ENCODE assay signal across 9 cellular contexts in genomic region chr10:73809061-73809818, GRCh38. TPM values are rescaled to one million over a fixed set of nuclear protein-coding genes. Genes with fewer than 3 reads are reported as not detected.
DNase-seq lines count a peak whose midpoint lies in the region; ATAC-seq and TF ChIP-seq lines count a peak whose summit lies in the region.
"Had no signal": no experiment of that assay in that cellular context is flagged by ENCODE, and none has a peak within 500 bp of the region (broad histone marks: within the 10 kb centered on the region; RNA-seq: fewer than 3 reads in every experiment).

No MANE protein-coding gene starts in this region.

- no peaks in the 10 kb centered on the region for H3K9me3 Mint-ChIP-seq in CD8-positive, alpha-beta T cell
- no peaks in the 10 kb centered on the region for H3K9me3 Mint-ChIP-seq in natural killer cell treated with Interleukin-12 subunit alpha and Interleukin-12 subunit beta and Interleukin-15 and Interleukin-18, amount 100 ng/mL, for 72 hours

- H3K36me3 ChIP-seq in CD8-positive, alpha-beta T cell (ENCODE audit: insufficient read depth, low read length) = peaks cover 37% of the 10 kb centered on the region
- peaks cover 9 to 19% of the 10 kb centered on the region in 2 experiments; a peak in 3 of 4 replicates for H3K36me3 ChIP-seq in HCT116 (ENCODE audit: control insufficient read depth in 1 of 2, insufficient read depth in 2 of 2, low read length in 2 of 2)
- peaks cover 55% of the 10 kb centered on the region for H3K36me3 ChIP-seq in adipocyte (ENCODE audit: control insufficient read depth, insufficient read depth, low read length, severe bottlenecking)

- H3K27ac ChIP-seq in CD8-positive, alpha-beta T cell (ENCODE audit: low read depth, low read length) = no peak overlapping the region
- H3K27ac ChIP-seq in HCT116 (ENCODE audit: low read depth, low read length) = no peak overlapping the region
- H3K27ac ChIP-seq: ascending aorta had no signal

- H3K36me3 Mint-ChIP-seq in CD8-positive, alpha-beta T cell = peaks cover 65% of the 10 kb centered on the region
- peaks cover 33% of the 10 kb centered on the region for H3K36me3 Mint-ChIP-seq in natural killer cell treated with Interleukin-12 subunit alpha and Interleukin-12 subunit beta and Interleukin-15 and Interleukin-18, amount 100 ng/mL, for 72 hours

- POLR2A ChIA-PET in CD8-positive, alpha-beta T cell (lab: Charles Lee) = interaction anchor here (0.6 to 3.0 kb wide), 9 partner anchors 9 to 78 kb away, joined by 3 to 31 read pairs (median 8); partner anchors contain the start of genes SEC24C and ZSWIM8
- POLR2A ChIA-PET in HCT116 (lab: Charles Lee) = no interaction called here

- CTCF ChIA-PET in CD8-positive, alpha-beta T cell (lab: Charles Lee) = interaction anchor here (1.1 to 1.7 kb wide), 7 partner anchors 9 to 131 kb away, joined by 3 to 6 read pairs (median 3); no protein-coding TSS in a partner anchor
- CTCF ChIA-PET in HCT116 (lab: Charles Lee) = no interaction called here

- peaks cover 5% of the 10 kb centered on the region; the same call in 1 of the 2 replicates for H3K79me2 ChIP-seq in HCT116 (ENCODE audit: insufficient read depth, low read length)

- BruUV-seq in HCT116 (replicated peaks; lab: Mats Ljungman, UMichigan) = TSS peak; percentile 38

- intact Hi-C loops in CD8-positive, alpha-beta T cell (cut with DNase I, micrococcal nuclease) = no loop called here
- intact Hi-C loops in HCT116 (cut with micrococcal nuclease) = no loop called here

- no peak overlapping the region for H3K4me3 ChIP-seq in CD8-positive, alpha-beta T cell (ENCODE audit: low read depth, low read length)
- no peak overlapping the region for H3K4me3 ChIP-seq in HCT116 (replicated peaks in 1 of 2; ENCODE audit: low read depth in 1 of 2, low read length in 2 of 2)
- peak overlapping the region; percentile 88 for H3K4me3 ChIP-seq in adipocyte (ENCODE audit: low read length)

- no peak for TF ChIP-seq CTCF in CD8-positive, alpha-beta T cell (IDR thresholded peaks at IDR 0.05)
- no peak for TF ChIP-seq CTCF in HCT116 (IDR thresholded peaks at IDR 0.05 in 2 of 3, conservative IDR thresholded peaks at IDR 0.05 in 1 of 3; ENCODE audit: borderline replicate concordance in 1 of 3, insufficient read depth in 1 of 3, low read depth in 2 of 3, low read length in 2 of 3)

- peak overlapping the region; percentile 95 for H3K27ac Mint-ChIP-seq in CD8-positive, alpha-beta T cell
- H3K27ac Mint-ChIP-seq in natural killer cell treated with Interleukin-12 subunit alpha and Interleukin-12 subunit beta and Interleukin-15 and Interleukin-18, amount 100 ng/mL, for 72 hours = peak overlapping the region; percentile 90 to 96

- H3K9ac ChIP-seq in HCT116 (ENCODE audit: low read length) (no peak overlapping the region), adipocyte (ENCODE audit: low read length) (peak overlapping the region; percentile 92)

- H3K4me1 ChIP-seq in CD8-positive, alpha-beta T cell (ENCODE audit: insufficient read depth, low read length) = peaks cover 50% of the 10 kb centered on the region
- peaks cover 4 to 26% of the 10 kb centered on the region in 2 experiments; a peak in 3 of 4 replicates for H3K4me1 ChIP-seq in HCT116 (ENCODE audit: control insufficient read depth in 1 of 2, insufficient read depth in 2 of 2, low read length in 2 of 2)
- H3K4me1 ChIP-seq in adipocyte (ENCODE audit: control insufficient read depth, insufficient read depth, low read length) = peaks cover 21% of the 10 kb centered on the region

- H3K4me3 Mint-ChIP-seq in CD8-positive, alpha-beta T cell = peak overlapping the region; percentile 43
- H3K4me3 Mint-ChIP-seq in natural killer cell treated with Interleukin-12 subunit alpha and Interleukin-12 subunit beta and Interleukin-15 and Interleukin-18, amount 100 ng/mL, for 72 hours = peak overlapping the region; percentile 94

- no peak overlapping the region for H2AFZ ChIP-seq in HCT116 (ENCODE audit: low read depth, low read length, poor library complexity, severe bottlenecking)

- TF ChIP-seq RAD21 in HCT116 (IDR thresholded peaks at IDR 0.05; ENCODE audit: low read depth) = no peak

- no peak for ATAC-seq in CD8-positive, alpha-beta T cell
- ATAC-seq in HCT116 (no peak), HG03135 (IDR thresholded peaks at IDR 0.05; ENCODE audit: unreplicated experiment) (no peak), GM18505 (IDR thresholded peaks at IDR 0.05; ENCODE audit: unreplicated experiment) (no peak)
- ATAC-seq in natural killer cell treated with Interleukin-12 subunit alpha and Interleukin-12 subunit beta and Interleukin-15 and Interleukin-18, amount 100 ng/mL, for 72 hours = no peak

- DNase-seq in CD8-positive, alpha-beta T cell = no peak
- DNase-seq in HCT116 (ENCODE audit: low read depth, low spot score) = no peak
- DNase-seq in adipocyte (ENCODE audit: low read depth) = peak; percentile 12
- DNase-seq in natural killer cell treated with Interleukin-12 subunit alpha and Interleukin-12 subunit beta and Interleukin-15 and Interleukin-18, amount 100 ng/mL, for 72 hours (ENCODE audit: low spot score) = no peak
- no peak for DNase-seq in SHP77 (lab: John Stamatoyannopoulos, UW)
- DNase-seq: effector CD4-positive, alpha-beta T cell had no signal

- H3K4me2 ChIP-seq in HCT116 (ENCODE audit: low read length) = 0 out of 2 replicates have a peak overlapping the region, but pooled peaks have one; percentile 9

- peaks cover 49% of the 10 kb centered on the region for H3K4me1 Mint-ChIP-seq in CD8-positive, alpha-beta T cell (ENCODE audit: low read depth)
- H3K4me1 Mint-ChIP-seq in natural killer cell treated with Interleukin-12 subunit alpha and Interleukin-12 subunit beta and Interleukin-15 and Interleukin-18, amount 100 ng/mL, for 72 hours (ENCODE audit: low read depth in 2 of 2) = peaks cover 45 to 46% of the 10 kb centered on the region in 2 donors

- H3K27me3 Mint-ChIP-seq in CD8-positive, alpha-beta T cell (ENCODE audit: low read depth) = no peaks in the 10 kb centered on the region
- no peaks in the 10 kb centered on the region for H3K27me3 Mint-ChIP-seq in natural killer cell treated with Interleukin-12 subunit alpha and Interleukin-12 subunit beta and Interleukin-15 and Interleukin-18, amount 100 ng/mL, for 72 hours

- H3K9me3 ChIP-seq in CD8-positive, alpha-beta T cell (ENCODE audit: low read length) = no peaks in the 10 kb centered on the region
- H3K9me3 ChIP-seq in HCT116 (ENCODE audit: control insufficient read depth in 1 of 2, insufficient read depth in 1 of 2, low read depth in 1 of 2, low read length in 2 of 2) (no peaks in the 10 kb centered on the region), adipocyte (ENCODE audit: control insufficient read depth, low read length) (no peaks in the 10 kb centered on the region)
- H3K9me3 ChIP-seq: ascending aorta had no signal

- TF ChIP-seq POLR2A in HCT116 (IDR thresholded peaks at IDR 0.05; ENCODE audit: borderline replicate concordance, extremely low read depth, insufficient read depth, insufficient read length) = no peak
- no peak for TF ChIP-seq POLR2A in GM18505 (IDR thresholded peaks at IDR 0.05; ENCODE audit: borderline replicate concordance, extremely low read depth, insufficient read depth, insufficient read length)

- RAD21 ChIA-PET in HCT116 (lab: Charles Lee; ENCODE audit: low non-redundant PET in 1 of 2, low total read pairs in 2 of 2, uncharacterized antibody in 2 of 2, unreplicated experiment in 2 of 2) = no interaction called here

- H3K27me3 ChIP-seq in CD8-positive, alpha-beta T cell (ENCODE audit: insufficient read depth, low read length) = no peaks in the 10 kb centered on the region
- no peaks in the 10 kb centered on the region for H3K27me3 ChIP-seq in HCT116 (ENCODE audit: insufficient read depth, low read length)
- no peaks in the 10 kb centered on the region for H3K27me3 ChIP-seq in adipocyte (replicated peaks; ENCODE audit: control insufficient read depth, insufficient read depth, low read length)
- H3K27me3 ChIP-seq: ascending aorta had no signal

- no peaks in the 10 kb centered on the region for H3K9me2 ChIP-seq in HCT116 (ENCODE audit: insufficient read depth)

- H4K20me1 ChIP-seq in HCT116 (ENCODE audit: insufficient read depth) = no peaks in the 10 kb centered on the region

TF ChIP-seq in HCT116, 20 proteins besides CTCF, POLR2A, EP300 and RAD21 (continues in another document):
- TF ChIP-seq JUND (IDR thresholded peaks at IDR 0.05) (no peak), EGR1 (IDR thresholded peaks at IDR 0.05; ENCODE audit: low read depth) (no peak), YY1 (IDR thresholded peaks at IDR 0.05; ENCODE audit: extremely low read depth, insufficient replicate concordance, low read depth, low read length) (no peak), SIN3A (IDR thresholded peaks at IDR 0.05; ENCODE audit: low read depth) (no peak), ZNF274 (IDR thresholded peaks at IDR 0.05; ENCODE audit: low read depth, low read length) (no peak), SRF (IDR thresholded peaks at IDR 0.05; ENCODE audit: low read depth) (no peak), EZH2 (IDR thresholded peaks at IDR 0.05) (no peak), FOSL1 (IDR thresholded peaks at IDR 0.05; ENCODE audit: low read depth) (no peak)

RNA-seq across cellular contexts. Expression of gene NDST2, which starts 2.2 kb away (rescaled TPM):
- 100 to 1,000 TPM; 152 to 154 TPM for total RNA-seq in CD8-positive, alpha-beta T cell
- 21.8 TPM for total RNA-seq in HCT116 (2021; ENCODE audit: unreplicated experiment)
- 12.6 and 13.6 TPM in 2 replicates for polyA plus RNA-seq in HCT116 (2012)
- total RNA-seq in natural killer cell treated with Interleukin-12 subunit alpha and Interleukin-12 subunit beta and Interleukin-15 and Interleukin-18, amount 100 ng/mL, for 72 hours = 10 to 100 TPM; 42.8 to 83.3 TPM

RNA-seq across cellular contexts. Expression of gene ZSWIM8, which starts 23.8 kb away (rescaled TPM):
- total RNA-seq in CD8-positive, alpha-beta T cell = 10 to 100 TPM; 68.2 to 72.4 TPM
- 49.9 TPM for total RNA-seq in HCT116 (2021; ENCODE audit: unreplicated experiment)
- 48.5 and 63.4 TPM in 2 replicates for polyA plus RNA-seq in HCT116 (2012)
- 100 to 1,000 TPM; 121 to 148 TPM for total RNA-seq in natural killer cell treated with Interleukin-12 subunit alpha and Interleukin-12 subunit beta and Interleukin-15 and Interleukin-18, amount 100 ng/mL, for 72 hours

RNA-seq across cellular contexts. Expression of gene CHCHD1, which starts 27.4 kb away (rescaled TPM):
- total RNA-seq in CD8-positive, alpha-beta T cell = 1 to 10 TPM; 7.2 to 8.1 TPM
- 36.6 TPM for total RNA-seq in HCT116 (2021; ENCODE audit: unreplicated experiment)
- polyA plus RNA-seq in HCT116 (2012) = 37.4 and 50.5 TPM in 2 replicates
- total RNA-seq in natural killer cell treated with Interleukin-12 subunit alpha and Interleukin-12 subunit beta and Interleukin-15 and Interleukin-18, amount 100 ng/mL, for 72 hours = 10 to 100 TPM; 18.7 to 28.5 TPM
